Comparison of ENCODE assay signal across 2 cellular contexts in the genomic region with DNA sequence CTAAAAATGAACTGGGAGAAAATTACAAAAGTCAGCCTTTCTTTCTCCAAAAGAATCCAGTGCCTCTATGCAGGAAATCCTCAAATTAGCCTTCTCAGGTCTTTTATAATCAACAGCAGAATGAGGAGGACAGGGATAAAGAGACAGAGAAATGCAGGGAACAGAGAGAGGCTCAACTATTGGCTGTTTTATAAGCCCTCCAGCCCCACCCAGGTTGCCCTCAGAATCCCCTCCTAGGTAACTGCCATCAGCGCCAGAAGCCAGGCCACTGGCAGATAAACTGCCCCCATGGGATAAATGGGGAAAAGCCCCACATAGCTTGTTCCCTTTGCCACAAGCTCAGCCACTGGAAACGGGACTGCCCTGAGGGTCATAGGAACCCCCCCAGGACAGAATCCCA.
TF ChIP-seq lines count a peak whose summit lies in the region.

No MANE protein-coding gene starts in this region.

TF ChIP-seq in HCT116, 20 proteins besides CTCF, POLR2A, EP300 and RAD21:
- TF ChIP-seq EZH2phosphoT487 (IDR thresholded peaks at IDR 0.05; ENCODE audit: borderline replicate concordance): no peak
- no peak for TF ChIP-seq CBX3 (IDR thresholded peaks at IDR 0.05; ENCODE audit: low read depth)
- TF ChIP-seq, protein P1, sequence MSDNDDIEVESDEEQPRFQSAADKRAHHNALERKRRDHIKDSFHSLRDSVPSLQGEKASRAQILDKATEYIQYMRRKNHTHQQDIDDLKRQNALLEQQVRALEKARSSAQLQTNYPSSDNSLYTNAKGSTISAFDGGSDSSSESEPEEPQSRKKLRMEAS (IDR thresholded peaks at IDR 0.05): no peak
- no peak for TF ChIP-seq SIN3A (IDR thresholded peaks at IDR 0.05; ENCODE audit: low read depth)
- TF ChIP-seq ZNF274 (IDR thresholded peaks at IDR 0.05; ENCODE audit: low read depth, low read length): no peak
- no peak for TF ChIP-seq JUND (IDR thresholded peaks at IDR 0.05)
- no peak for TF ChIP-seq ZFX (IDR thresholded peaks at IDR 0.05)
- no peak for TF ChIP-seq TCF7L2 (IDR thresholded peaks at IDR 0.05; ENCODE audit: borderline replicate concordance, extremely low read depth, insufficient read depth, insufficient read length)
- TF ChIP-seq, protein P2, sequence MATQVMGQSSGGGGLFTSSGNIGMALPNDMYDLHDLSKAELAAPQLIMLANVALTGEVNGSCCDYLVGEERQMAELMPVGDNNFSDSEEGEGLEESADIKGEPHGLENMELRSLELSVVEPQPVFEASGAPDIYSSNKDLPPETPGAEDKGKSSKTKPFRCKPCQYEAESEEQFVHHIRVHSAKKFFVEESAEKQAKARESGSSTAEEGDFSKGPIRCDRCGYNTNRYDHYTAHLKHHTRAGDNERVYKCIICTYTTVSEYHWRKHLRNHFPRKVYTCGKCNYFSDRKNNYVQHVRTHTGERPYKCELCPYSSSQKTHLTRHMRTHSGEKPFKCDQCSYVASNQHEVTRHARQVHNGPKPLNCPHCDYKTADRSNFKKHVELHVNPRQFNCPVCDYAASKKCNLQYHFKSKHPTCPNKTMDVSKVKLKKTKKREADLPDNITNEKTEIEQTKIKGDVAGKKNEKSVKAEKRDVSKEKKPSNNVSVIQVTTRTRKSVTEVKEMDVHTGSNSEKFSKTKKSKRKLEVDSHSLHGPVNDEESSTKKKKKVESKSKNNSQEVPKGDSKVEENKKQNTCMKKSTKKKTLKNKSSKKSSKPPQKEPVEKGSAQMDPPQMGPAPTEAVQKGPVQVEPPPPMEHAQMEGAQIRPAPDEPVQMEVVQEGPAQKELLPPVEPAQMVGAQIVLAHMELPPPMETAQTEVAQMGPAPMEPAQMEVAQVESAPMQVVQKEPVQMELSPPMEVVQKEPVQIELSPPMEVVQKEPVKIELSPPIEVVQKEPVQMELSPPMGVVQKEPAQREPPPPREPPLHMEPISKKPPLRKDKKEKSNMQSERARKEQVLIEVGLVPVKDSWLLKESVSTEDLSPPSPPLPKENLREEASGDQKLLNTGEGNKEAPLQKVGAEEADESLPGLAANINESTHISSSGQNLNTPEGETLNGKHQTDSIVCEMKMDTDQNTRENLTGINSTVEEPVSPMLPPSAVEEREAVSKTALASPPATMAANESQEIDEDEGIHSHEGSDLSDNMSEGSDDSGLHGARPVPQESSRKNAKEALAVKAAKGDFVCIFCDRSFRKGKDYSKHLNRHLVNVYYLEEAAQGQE (IDR thresholded peaks at IDR 0.05; ENCODE audit: low read depth): no peak
- no peak for TF ChIP-seq CEBPB (IDR thresholded peaks at IDR 0.05; ENCODE audit: low read depth)
- TF ChIP-seq EGR1 (IDR thresholded peaks at IDR 0.05; ENCODE audit: low read depth): no peak
- TF ChIP-seq ELF1 (IDR thresholded peaks at IDR 0.05; ENCODE audit: borderline replicate concordance, low read depth): no peak
- TF ChIP-seq YY1 (IDR thresholded peaks at IDR 0.05; ENCODE audit: extremely low read depth, insufficient replicate concordance, low read depth, low read length): no peak
- no peak for TF ChIP-seq EZH2 (IDR thresholded peaks at IDR 0.05)
- TF ChIP-seq POLR2AphosphoS5 (IDR thresholded peaks at IDR 0.05; ENCODE audit: low read depth, low read length): no peak
- no peak for TF ChIP-seq SRF (IDR thresholded peaks at IDR 0.05; ENCODE audit: low read depth)
- TF ChIP-seq, protein P3, sequence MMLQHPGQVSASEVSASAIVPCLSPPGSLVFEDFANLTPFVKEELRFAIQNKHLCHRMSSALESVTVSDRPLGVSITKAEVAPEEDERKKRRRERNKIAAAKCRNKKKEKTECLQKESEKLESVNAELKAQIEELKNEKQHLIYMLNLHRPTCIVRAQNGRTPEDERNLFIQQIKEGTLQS (IDR thresholded peaks at IDR 0.05): no peak
- TF ChIP-seq SP1 (IDR thresholded peaks at IDR 0.05; ENCODE audit: low read depth): no peak
- TF ChIP-seq, protein P4, sequence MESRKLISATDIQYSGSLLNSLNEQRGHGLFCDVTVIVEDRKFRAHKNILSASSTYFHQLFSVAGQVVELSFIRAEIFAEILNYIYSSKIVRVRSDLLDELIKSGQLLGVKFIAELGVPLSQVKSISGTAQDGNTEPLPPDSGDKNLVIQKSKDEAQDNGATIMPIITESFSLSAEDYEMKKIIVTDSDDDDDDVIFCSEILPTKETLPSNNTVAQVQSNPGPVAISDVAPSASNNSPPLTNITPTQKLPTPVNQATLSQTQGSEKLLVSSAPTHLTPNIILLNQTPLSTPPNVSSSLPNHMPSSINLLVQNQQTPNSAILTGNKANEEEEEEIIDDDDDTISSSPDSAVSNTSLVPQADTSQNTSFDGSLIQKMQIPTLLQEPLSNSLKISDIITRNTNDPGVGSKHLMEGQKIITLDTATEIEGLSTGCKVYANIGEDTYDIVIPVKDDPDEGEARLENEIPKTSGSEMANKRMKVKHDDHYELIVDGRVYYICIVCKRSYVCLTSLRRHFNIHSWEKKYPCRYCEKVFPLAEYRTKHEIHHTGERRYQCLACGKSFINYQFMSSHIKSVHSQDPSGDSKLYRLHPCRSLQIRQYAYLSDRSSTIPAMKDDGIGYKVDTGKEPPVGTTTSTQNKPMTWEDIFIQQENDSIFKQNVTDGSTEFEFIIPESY (IDR thresholded peaks at IDR 0.05; ENCODE audit: extremely low read depth, insufficient replicate concordance, low read length): no peak

TF ChIP-seq in WTC11, 78 proteins besides CTCF, POLR2A, EP300 and RAD21:
- TF ChIP-seq, protein P5, sequence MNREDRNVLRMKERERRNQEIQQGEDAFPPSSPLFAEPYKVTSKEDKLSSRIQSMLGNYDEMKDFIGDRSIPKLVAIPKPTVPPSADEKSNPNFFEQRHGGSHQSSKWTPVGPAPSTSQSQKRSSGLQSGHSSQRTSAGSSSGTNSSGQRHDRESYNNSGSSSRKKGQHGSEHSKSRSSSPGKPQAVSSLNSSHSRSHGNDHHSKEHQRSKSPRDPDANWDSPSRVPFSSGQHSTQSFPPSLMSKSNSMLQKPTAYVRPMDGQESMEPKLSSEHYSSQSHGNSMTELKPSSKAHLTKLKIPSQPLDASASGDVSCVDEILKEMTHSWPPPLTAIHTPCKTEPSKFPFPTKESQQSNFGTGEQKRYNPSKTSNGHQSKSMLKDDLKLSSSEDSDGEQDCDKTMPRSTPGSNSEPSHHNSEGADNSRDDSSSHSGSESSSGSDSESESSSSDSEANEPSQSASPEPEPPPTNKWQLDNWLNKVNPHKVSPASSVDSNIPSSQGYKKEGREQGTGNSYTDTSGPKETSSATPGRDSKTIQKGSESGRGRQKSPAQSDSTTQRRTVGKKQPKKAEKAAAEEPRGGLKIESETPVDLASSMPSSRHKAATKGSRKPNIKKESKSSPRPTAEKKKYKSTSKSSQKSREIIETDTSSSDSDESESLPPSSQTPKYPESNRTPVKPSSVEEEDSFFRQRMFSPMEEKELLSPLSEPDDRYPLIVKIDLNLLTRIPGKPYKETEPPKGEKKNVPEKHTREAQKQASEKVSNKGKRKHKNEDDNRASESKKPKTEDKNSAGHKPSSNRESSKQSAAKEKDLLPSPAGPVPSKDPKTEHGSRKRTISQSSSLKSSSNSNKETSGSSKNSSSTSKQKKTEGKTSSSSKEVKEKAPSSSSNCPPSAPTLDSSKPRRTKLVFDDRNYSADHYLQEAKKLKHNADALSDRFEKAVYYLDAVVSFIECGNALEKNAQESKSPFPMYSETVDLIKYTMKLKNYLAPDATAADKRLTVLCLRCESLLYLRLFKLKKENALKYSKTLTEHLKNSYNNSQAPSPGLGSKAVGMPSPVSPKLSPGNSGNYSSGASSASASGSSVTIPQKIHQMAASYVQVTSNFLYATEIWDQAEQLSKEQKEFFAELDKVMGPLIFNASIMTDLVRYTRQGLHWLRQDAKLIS (CRISPR knock-in tag; IDR thresholded peaks at IDR 0.05; ENCODE audit: borderline replicate concordance): no peak
- no peak for TF ChIP-seq SMAD4 (CRISPR knock-in tag; IDR thresholded peaks at IDR 0.05)
- TF ChIP-seq FOXP1 (CRISPR knock-in tag; IDR thresholded peaks at IDR 0.05; ENCODE audit: borderline replicate concordance): no peak
- TF ChIP-seq, protein P6, sequence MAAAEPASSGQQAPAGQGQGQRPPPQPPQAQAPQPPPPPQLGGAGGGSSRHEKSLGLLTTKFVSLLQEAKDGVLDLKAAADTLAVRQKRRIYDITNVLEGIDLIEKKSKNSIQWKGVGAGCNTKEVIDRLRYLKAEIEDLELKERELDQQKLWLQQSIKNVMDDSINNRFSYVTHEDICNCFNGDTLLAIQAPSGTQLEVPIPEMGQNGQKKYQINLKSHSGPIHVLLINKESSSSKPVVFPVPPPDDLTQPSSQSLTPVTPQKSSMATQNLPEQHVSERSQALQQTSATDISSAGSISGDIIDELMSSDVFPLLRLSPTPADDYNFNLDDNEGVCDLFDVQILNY (CRISPR knock-in tag; IDR thresholded peaks at IDR 0.05): no peak
- TF ChIP-seq, protein P7, sequence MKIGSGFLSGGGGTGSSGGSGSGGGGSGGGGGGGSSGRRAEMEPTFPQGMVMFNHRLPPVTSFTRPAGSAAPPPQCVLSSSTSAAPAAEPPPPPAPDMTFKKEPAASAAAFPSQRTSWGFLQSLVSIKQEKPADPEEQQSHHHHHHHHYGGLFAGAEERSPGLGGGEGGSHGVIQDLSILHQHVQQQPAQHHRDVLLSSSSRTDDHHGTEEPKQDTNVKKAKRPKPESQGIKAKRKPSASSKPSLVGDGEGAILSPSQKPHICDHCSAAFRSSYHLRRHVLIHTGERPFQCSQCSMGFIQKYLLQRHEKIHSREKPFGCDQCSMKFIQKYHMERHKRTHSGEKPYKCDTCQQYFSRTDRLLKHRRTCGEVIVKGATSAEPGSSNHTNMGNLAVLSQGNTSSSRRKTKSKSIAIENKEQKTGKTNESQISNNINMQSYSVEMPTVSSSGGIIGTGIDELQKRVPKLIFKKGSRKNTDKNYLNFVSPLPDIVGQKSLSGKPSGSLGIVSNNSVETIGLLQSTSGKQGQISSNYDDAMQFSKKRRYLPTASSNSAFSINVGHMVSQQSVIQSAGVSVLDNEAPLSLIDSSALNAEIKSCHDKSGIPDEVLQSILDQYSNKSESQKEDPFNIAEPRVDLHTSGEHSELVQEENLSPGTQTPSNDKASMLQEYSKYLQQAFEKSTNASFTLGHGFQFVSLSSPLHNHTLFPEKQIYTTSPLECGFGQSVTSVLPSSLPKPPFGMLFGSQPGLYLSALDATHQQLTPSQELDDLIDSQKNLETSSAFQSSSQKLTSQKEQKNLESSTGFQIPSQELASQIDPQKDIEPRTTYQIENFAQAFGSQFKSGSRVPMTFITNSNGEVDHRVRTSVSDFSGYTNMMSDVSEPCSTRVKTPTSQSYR (CRISPR knock-in tag; IDR thresholded peaks at IDR 0.05): no peak
- no peak for TF ChIP-seq SP1 (CRISPR knock-in tag; conservative IDR thresholded peaks at IDR 0.05)
- no peak for TF ChIP-seq ZNF263 (CRISPR knock-in tag; IDR thresholded peaks at IDR 0.05; ENCODE audit: low read depth)
